ENCODE assay signal across 9 cellular contexts in the genomic region with DNA sequence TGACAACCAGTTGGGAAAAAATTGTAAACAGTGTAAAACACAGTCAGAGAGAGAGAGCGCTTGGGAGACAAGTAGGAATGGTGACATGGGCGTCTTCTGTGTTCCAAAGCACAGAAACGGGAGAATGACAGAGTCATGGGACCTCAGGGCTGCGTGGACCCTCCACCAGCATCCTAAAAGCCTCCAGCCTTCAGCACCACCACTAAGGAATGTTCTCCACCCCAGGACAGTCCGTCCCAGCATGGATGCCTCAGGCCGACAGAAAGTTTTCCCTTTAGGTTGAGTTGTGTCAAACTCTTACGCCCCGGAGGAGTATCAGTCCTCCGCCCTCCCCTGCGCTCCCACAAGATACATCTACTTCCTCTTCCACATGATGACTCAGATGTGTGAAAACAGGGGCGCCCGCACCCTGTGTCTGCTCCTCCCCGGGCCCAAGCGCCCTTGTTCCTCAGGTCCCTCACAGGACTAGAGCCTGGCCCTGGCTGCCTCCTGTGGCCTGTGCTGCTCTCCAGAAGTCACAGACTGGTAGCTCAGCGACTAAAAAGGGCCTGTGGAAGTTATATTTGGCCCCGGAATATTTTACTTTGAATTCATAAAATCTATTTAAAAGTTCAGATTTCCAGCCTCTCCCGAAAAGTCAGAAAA.
A peak's percentile ranks its signal among the peaks of the same experiment; 100 is the strongest.
DNase-seq lines count a peak whose midpoint lies in the region; ATAC-seq lines count a peak whose summit lies in the region.
"Had no signal": no experiment of that assay in that cellular context is flagged by ENCODE, and none has a peak within 500 bp of the region (broad histone marks: within the 10 kb centered on the region; RNA-seq: fewer than 3 reads in every experiment).

No MANE protein-coding gene starts in this region.

- no peak overlapping the region for H3K4me3 ChIP-seq in effector memory CD4-positive, alpha-beta T cell (ENCODE audit: insufficient read depth, low read depth, low read length, poor library complexity, severe bottlenecking)

- H3K4me1 ChIP-seq in effector memory CD4-positive, alpha-beta T cell (ENCODE audit: control insufficient read depth, insufficient read depth, low read length, poor library complexity, severe bottlenecking) = peaks cover 9% of the 10 kb centered on the region

- DNase-seq in activated CD4-positive, alpha-beta T cell treated with anti-CD3 and anti-CD28 coated beads for 1 hour = peak; percentile 28
- peak; percentile 50 to 64 (median 60) for DNase-seq in effector memory CD4-positive, alpha-beta T cell
- DNase-seq in stimulated activated CD4-positive, alpha-beta T cell treated with anti-CD3 and anti-CD28 coated beads, Interleukin-4, amount 100 ng/mL, for 24 hours = peak; percentile 45
- no peak for DNase-seq in DMS 273 treated with DMSO at 0.1 percent for 48 hours (lab: John Stamatoyannopoulos, UW)
- no peak for DNase-seq in DMS79 treated with DMSO at 0.1 percent for 48 hours (lab: John Stamatoyannopoulos, UW)
- DNase-seq: IMR-90 had no signal

- ATAC-seq in HG03064 (IDR thresholded peaks at IDR 0.05; ENCODE audit: low read depth, unreplicated experiment) (peak; percentile 57), GM18519 (IDR thresholded peaks at IDR 0.05; ENCODE audit: low FRiP score, unreplicated experiment) (no peak), HG03039 (IDR thresholded peaks at IDR 0.05; ENCODE audit: unreplicated experiment) (no peak)

- H3K27ac ChIP-seq in effector memory CD4-positive, alpha-beta T cell (ENCODE audit: insufficient read depth, low read length, poor library complexity, severe bottlenecking) = no peak overlapping the region

- no peaks in the 10 kb centered on the region for H3K27me3 ChIP-seq in effector memory CD4-positive, alpha-beta T cell (replicated peaks; ENCODE audit: control insufficient read depth, insufficient read depth, low read length, poor library complexity, severe bottlenecking)

- H3K36me3 ChIP-seq in effector memory CD4-positive, alpha-beta T cell (ENCODE audit: control insufficient read depth, insufficient read depth, low read length) = no peaks in the 10 kb centered on the region

- H3K9me3 ChIP-seq in effector memory CD4-positive, alpha-beta T cell (ENCODE audit: control insufficient read depth, low read length) = no peaks in the 10 kb centered on the region

Comparison
In these comparisons a context has a peak if more than half of its experiments do, and no peak if none do; other contexts are left out.
1. DNase-seq: peak in activated CD4-positive, alpha-beta T cell treated with anti-CD3 and anti-CD28 coated beads for 1 hour (single experiment), effector memory CD4-positive, alpha-beta T cell (3 of 3) and stimulated activated CD4-positive, alpha-beta T cell treated with anti-CD3 and anti-CD28 coated beads, Interleukin-4, amount 100 ng/mL, for 24 hours (single experiment); none in DMS 273 treated with DMSO at 0.1 percent for 48 hours (single experiment) and DMS79 treated with DMSO at 0.1 percent for 48 hours (single experiment).